ENCODE assay signal across 30 cellular contexts in genomic region chr9:14945351-14945750, GRCh38. TPM values are rescaled to one million over a fixed set of nuclear protein-coding genes. Genes with fewer than 3 reads are reported as not detected.
"Had no signal": no experiment of that assay in that cellular context is flagged by ENCODE, and none has a peak within 500 bp of the region (broad histone marks: within the 10 kb centered on the region; RNA-seq: fewer than 3 reads in every experiment).

No MANE protein-coding gene starts in this region.

- H3K27ac Mint-ChIP-seq: activated CD8-positive, alpha-beta memory T cell treated with anti-CD3 and anti-CD28 coated beads, Interleukin-2, amount 10 ng/mL, durations not matched to agents 7 days and 5 days; activated naive CD4-positive, alpha-beta T cell treated with anti-CD3 and anti-CD28 coated beads, Interleukin-2, amount 50 U/mL, for 72 hours; activated naive CD8-positive, alpha-beta T cell treated with anti-CD3 and anti-CD28 coated beads, Interleukin-2, amount 50 U/mL, for 24 hours; T-helper 1 cell treated with Interleukin-12 subunit alpha and Interleukin-12 subunit beta and Interleukin-4 antibody, amounts not matched to agents 30 μg/mL and 1 μg/mL, for 36 hours; WTC11 had no signal

- DNase-seq: activated CD4-positive, alpha-beta T cell treated with anti-CD3 and anti-CD28 coated beads for 48 hours; activated CD4-positive, alpha-beta T cell treated with anti-CD3 and anti-CD28 coated beads, Interleukin-2, amount 50 U/mL, for 4 hours; activated CD4-positive, CD25-positive, alpha-beta regulatory T cell treated with anti-CD3 and anti-CD28 coated beads, Interleukin-2, amount 50 U/mL, for 72 hours; activated CD8-positive, alpha-beta memory T cell treated with anti-CD3 and anti-CD28 coated beads, Interleukin-2, amount 10 ng/mL, durations not matched to agents 7 days and 5 days; activated effector memory CD4-positive, alpha-beta T cell treated with anti-CD3 and anti-CD28 coated beads, Interleukin-2, amount 50 U/mL, for 16 hours; activated naive CD4-positive, alpha-beta T cell treated with Interleukin-2 at 50 U/mL for 16 hours; activated naive CD8-positive, alpha-beta T cell treated with anti-CD3 and anti-CD28 coated beads, Interleukin-2, amount 50 U/mL, for 24 hours; activated T-cell treated with anti-CD3 and anti-CD28 coated beads, Interleukin-2, amount 50 U/mL, for 4 hours; amniotic stem cell; body of pancreas; central memory CD4-positive, alpha-beta T cell; Kasumi-1; KBM-7; MV-4-11; NCI-H146; NCI-H187 treated with DMSO at 0.1 percent for 48 hours; NCI-H2171; NCI-H2227 treated with DMSO at 0.1 percent for 48 hours; NCI-H446 treated with DMSO at 0.1 percent for 48 hours; NCI-H524 treated with DMSO at 0.1 percent for 48 hours; NCI-H748 treated with DMSO at 0.1 percent for 48 hours; NK-92 treated with Interleukin-12 subunit alpha and Interleukin-12 subunit beta, amount 100 ng/mL, for 24 hours; OCI-M1; SHP77 had no signal

- H3K4me1 ChIP-seq: ascending aorta, body of pancreas had no signal

- H3K36me3 ChIP-seq: ascending aorta, SJSA1 had no signal

- H3K36me3 Mint-ChIP-seq: activated CD8-positive, alpha-beta memory T cell treated with anti-CD3 and anti-CD28 coated beads, Interleukin-2, amount 10 ng/mL, durations not matched to agents 7 days and 5 days; activated naive CD4-positive, alpha-beta T cell treated with anti-CD3 and anti-CD28 coated beads, Interleukin-2, amount 50 U/mL, for 72 hours; WTC11 had no signal

- H3K4me3 ChIP-seq: ascending aorta, body of pancreas, SJSA1 had no signal

- H3K4me1 Mint-ChIP-seq: activated CD8-positive, alpha-beta memory T cell treated with anti-CD3 and anti-CD28 coated beads, Interleukin-2, amount 10 ng/mL, durations not matched to agents 7 days and 5 days; activated naive CD8-positive, alpha-beta T cell treated with anti-CD3 and anti-CD28 coated beads, Interleukin-2, amount 50 U/mL, for 24 hours had no signal

- H3K27me3 ChIP-seq: ascending aorta, body of pancreas, SJSA1 had no signal

- H3K9me3 ChIP-seq: ascending aorta, SJSA1 had no signal

- H3K27me3 Mint-ChIP-seq: activated CD8-positive, alpha-beta memory T cell treated with anti-CD3 and anti-CD28 coated beads, Interleukin-2, amount 10 ng/mL, durations not matched to agents 7 days and 5 days; activated naive CD8-positive, alpha-beta T cell treated with anti-CD3 and anti-CD28 coated beads, Interleukin-2, amount 50 U/mL, for 24 hours had no signal

- H3K27ac ChIP-seq: ascending aorta, body of pancreas, SJSA1 had no signal

- H3K9me3 Mint-ChIP-seq: activated naive CD4-positive, alpha-beta T cell treated with anti-CD3 and anti-CD28 coated beads, Interleukin-2, amount 50 U/mL, for 72 hours; activated naive CD8-positive, alpha-beta T cell treated with anti-CD3 and anti-CD28 coated beads, Interleukin-2, amount 50 U/mL, for 24 hours; activated T-cell treated with anti-CD3 and anti-CD28 coated beads, Interleukin-2, amount 50 U/mL, for 4 hours; T-helper 1 cell treated with Interleukin-12 subunit alpha and Interleukin-12 subunit beta and Interleukin-4 antibody, amounts not matched to agents 30 μg/mL and 1 μg/mL, for 36 hours; WTC11 had no signal

- H3K4me3 Mint-ChIP-seq: activated CD8-positive, alpha-beta memory T cell treated with anti-CD3 and anti-CD28 coated beads, Interleukin-2, amount 10 ng/mL, durations not matched to agents 7 days and 5 days; activated naive CD8-positive, alpha-beta T cell treated with anti-CD3 and anti-CD28 coated beads, Interleukin-2, amount 50 U/mL, for 24 hours; activated T-cell treated with anti-CD3 and anti-CD28 coated beads, Interleukin-2, amount 50 U/mL, for 4 hours; T-helper 1 cell treated with Interleukin-12 subunit alpha and Interleukin-12 subunit beta and Interleukin-4 antibody, amounts not matched to agents 30 μg/mL and 1 μg/mL, for 36 hours; WTC11 had no signal

RNA-seq across cellular contexts. Expression of gene FREM1, which starts 35.1 kb away (rescaled TPM):
- total RNA-seq: activated CD8-positive, alpha-beta memory T cell treated with anti-CD3 and anti-CD28 coated beads, Interleukin-2, amount 10 ng/mL, durations not matched to agents 7 days and 5 days; bronchial epithelial cell had no signal
